In genomic region chr1:244854865-244855578, GRCh38 we compare ENCODE assay signal across 1 cellular context.
A peak's percentile ranks its signal among the peaks of the same experiment; 100 is the strongest.
TF ChIP-seq lines count a peak whose summit lies in the region.

No MANE protein-coding gene starts in this region.

TF ChIP-seq in GM12878, 131 proteins besides CTCF, POLR2A, EP300 and RAD21:
- 0 out of 2 replicates have a peak, but pooled peaks have one; percentile 29 for TF ChIP-seq POLR2AphosphoS5 (IDR thresholded peaks at IDR 0.05; ENCODE audit: low read length)
- no peak for TF ChIP-seq RCOR1 (conservative IDR thresholded peaks at IDR 0.05; ENCODE audit: low read depth, low read length)
